In the genomic region with DNA sequence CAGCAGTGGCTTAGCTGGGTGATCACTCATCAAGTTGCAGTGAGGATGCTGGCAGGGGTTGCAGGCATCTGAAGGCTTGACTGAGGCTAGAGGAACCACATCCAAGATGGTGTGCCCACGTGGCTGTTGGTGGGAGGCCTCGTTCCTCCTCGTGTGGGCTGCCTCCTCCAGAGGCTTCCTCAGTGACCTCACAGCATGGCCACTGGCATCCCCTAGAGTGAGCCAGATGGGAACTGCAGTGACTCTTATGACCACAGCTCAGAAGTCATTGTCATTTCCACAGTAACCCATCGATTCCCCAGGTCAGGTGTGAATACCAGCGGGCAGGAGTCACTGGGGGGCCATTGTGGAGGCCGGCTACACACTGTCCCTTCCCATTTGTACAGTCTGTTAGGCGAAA, we compare ENCODE assay signal across 20 cellular contexts. TPM values are rescaled to one million over a fixed set of nuclear protein-coding genes. Genes with fewer than 3 reads are reported as not detected.
DNase-seq lines count a peak whose midpoint lies in the region; ATAC-seq, FAIRE-seq and TF ChIP-seq lines count a peak whose summit lies in the region.
"Had no signal": no experiment of that assay in that cellular context is flagged by ENCODE, and none has a peak within 500 bp of the region (broad histone marks: within the 10 kb centered on the region; RNA-seq: fewer than 3 reads in every experiment).

No MANE protein-coding gene starts in this region.

- H3K36me3 ChIP-seq in HEK293 (ENCODE audit: control insufficient read depth in 2 of 2, insufficient read depth in 1 of 2, low read length in 2 of 2), result peaks cover 17 to 46% of the 10 kb centered on the region in 2 experiments; a peak in 2 of 3 replicates
- no peaks in the 10 kb centered on the region for H3K36me3 ChIP-seq in GM23248 (ENCODE audit: low read depth)
- peaks cover 0 to 7% of the 10 kb centered on the region in 2 donors for H3K36me3 ChIP-seq in kidney (ENCODE audit: control insufficient read depth in 1 of 2, insufficient read depth in 2 of 2, low read length in 2 of 2)

- no peak overlapping the region for H3K4me3 Mint-ChIP-seq in WTC11
- H3K4me3 Mint-ChIP-seq in progenitor cell of endocrine pancreas (ENCODE audit: low read depth), result no peak overlapping the region
- H3K4me3 Mint-ChIP-seq: CD14-positive monocyte; CD8-positive, alpha-beta T cell; HFFc6 had no signal

- no peak overlapping the region for H3K4me2 ChIP-seq in GM23248 (ENCODE audit: unreplicated experiment)
- H3K4me2 ChIP-seq: BLaER1 had no signal

- FAIRE-seq in kidney (lab: Jason Lieb, UNC), result no peak
- FAIRE-seq: GM12878, GM19239, HTR-8/SVneo had no signal

- no peaks in the 10 kb centered on the region for H3K27me3 Mint-ChIP-seq in WTC11 (ENCODE audit: low read depth)
- H3K27me3 Mint-ChIP-seq in progenitor cell of endocrine pancreas, result no peaks in the 10 kb centered on the region

- TF ChIP-seq CTCF in HEK293 (tag by site-specific recombination; IDR thresholded peaks at IDR 0.05) (no peak), WTC11 (IDR thresholded peaks at IDR 0.05) (no peak), progenitor cell of endocrine pancreas (IDR thresholded peaks at IDR 0.05; ENCODE audit: unreplicated experiment) (no peak), kidney (IDR thresholded peaks at IDR 0.05; ENCODE audit: borderline replicate concordance, extremely low read depth, insufficient read depth) (no peak)

- CTCF ChIA-PET in HEK293 (lab: Yijun Ruan, JAX), result no interaction called here
- CTCF ChIA-PET in WTC11 (lab: Charles Lee), result no interaction called here

- H3K9me3 ChIP-seq in HEK293 (ENCODE audit: control insufficient read depth, insufficient read depth, low read depth, low read length), result no peaks in the 10 kb centered on the region
- H3K9me3 ChIP-seq in GM23248 (ENCODE audit: low read depth), result no peaks in the 10 kb centered on the region
- no peaks in the 10 kb centered on the region for H3K9me3 ChIP-seq in kidney (ENCODE audit: control insufficient read depth in 1 of 2, low read length in 2 of 2)
- H3K9me3 ChIP-seq: BLaER1, HAP-1 had no signal

- 82 to 83% methylated on average over 7 of the region's 7 CpGs for WGBS in GM23248 (ENCODE audit: low coverage in 1 of 2, low lambda C conversion rate in 2 of 2, missing lambda C conversion rate in 2 of 2), 2 experiments

- intact Hi-C loops in kidney (cut with DNase I), result no loop called here

- H3K79me2 ChIP-seq in GM23248 (ENCODE audit: insufficient read depth), result no peaks in the 10 kb centered on the region

- H3K9me3 Mint-ChIP-seq in WTC11 (no peaks in the 10 kb centered on the region), progenitor cell of endocrine pancreas (ENCODE audit: low read depth) (no peaks in the 10 kb centered on the region)
- H3K9me3 Mint-ChIP-seq: CD8-positive, alpha-beta T cell; HFFc6 had no signal

- DNase-seq in CD1c-positive myeloid dendritic cell (ENCODE audit: extremely low spot score) (peak; percentile 39), WTC11 (ENCODE audit: low spot score) (no peak), progenitor cell of endocrine pancreas (ENCODE audit: low spot score, unreplicated experiment) (no peak), retina (no peak), GM23248 (no peak), kidney (no peak)
- DNase-seq: 8988T; Calu3; CD8-positive, alpha-beta T cell; DMS79 treated with DMSO at 0.1 percent for 48 hours; EL; HFFc6; IMR-90 had no signal

- H3K4me1 ChIP-seq in HEK293 (ENCODE audit: control insufficient read depth, insufficient read depth, low read length) (no peaks in the 10 kb centered on the region), GM23248 (ENCODE audit: insufficient read depth) (peaks cover 6% of the 10 kb centered on the region; the same call in 1 of the 2 replicates), kidney (ENCODE audit: control insufficient read depth in 1 of 2, insufficient read depth in 1 of 2, low read depth in 1 of 2, low read length in 2 of 2) (no peaks in the 10 kb centered on the region)
- H3K4me1 ChIP-seq: HAP-1 had no signal

- no peaks in the 10 kb centered on the region for H4K20me1 ChIP-seq in GM23248 (ENCODE audit: insufficient read depth)
- H4K20me1 ChIP-seq: BLaER1 had no signal

- no peak overlapping the region for H2AFZ ChIP-seq in GM23248

- 0 out of 2 replicates have a peak overlapping the region, but pooled peaks have one; percentile 78 for H3K27ac Mint-ChIP-seq in WTC11
- H3K27ac Mint-ChIP-seq in progenitor cell of endocrine pancreas, result peak overlapping the region; percentile 45
- H3K27ac Mint-ChIP-seq: CD14-positive monocyte; CD8-positive, alpha-beta T cell; HFFc6 had no signal

- POLR2A ChIA-PET in HEK293 (lab: Yijun Ruan, JAX), result no interaction called here
- POLR2A ChIA-PET in WTC11 (lab: Charles Lee), result no interaction called here

- no peak for ATAC-seq in WTC11
- ATAC-seq: CD8-positive, alpha-beta T cell; GM12878 had no signal

- H3K4me1 Mint-ChIP-seq in WTC11 (no peaks in the 10 kb centered on the region), progenitor cell of endocrine pancreas (ENCODE audit: low read depth) (no peaks in the 10 kb centered on the region)

- H3K36me3 Mint-ChIP-seq in WTC11 (peaks cover 60% of the 10 kb centered on the region), progenitor cell of endocrine pancreas (ENCODE audit: insufficient read depth) (peaks cover 30% of the 10 kb centered on the region)

- H3F3A ChIP-seq in GM23248 (ENCODE audit: insufficient read depth), result peaks cover 7% of the 10 kb centered on the region

- H3K9me2 ChIP-seq in GM23248 (ENCODE audit: insufficient read depth), result no peaks in the 10 kb centered on the region

- H3K27me3 ChIP-seq in GM23248 (replicated peaks; ENCODE audit: insufficient read depth), result no peaks in the 10 kb centered on the region
- H3K27me3 ChIP-seq: BLaER1 had no signal

- in situ Hi-C loops in GM23248 (cut with MboI), result no loop called here

- H3K27ac ChIP-seq in HEK293 (ENCODE audit: extremely low read depth, low read depth, low read length), result no peak overlapping the region
- no peak overlapping the region for H3K27ac ChIP-seq in GM23248
- H3K27ac ChIP-seq in kidney (ENCODE audit: low read depth in 2 of 2, low read length in 2 of 2), result no peak overlapping the region
- H3K27ac ChIP-seq: BLaER1 had no signal

- no peak overlapping the region for H3K9ac ChIP-seq in GM23248
- no peak overlapping the region for H3K9ac ChIP-seq in kidney (ENCODE audit: low read length in 2 of 2)
- H3K9ac ChIP-seq: BLaER1 had no signal

- H3K4me3 ChIP-seq in HEK293 (ENCODE audit: low read depth, low read length), result no peak overlapping the region
- no peak overlapping the region for H3K4me3 ChIP-seq in GM23248
- H3K4me3 ChIP-seq in kidney (ENCODE audit: low read length in 2 of 2), result no peak overlapping the region
- H3K4me3 ChIP-seq: BLaER1, GM12878, HAP-1 had no signal

TF ChIP-seq in HEK293, 187 proteins besides CTCF, POLR2A, EP300 and RAD21:
- no peak for TF ChIP-seq ZNF133 (tag by site-specific recombination; IDR thresholded peaks at IDR 0.05)
- TF ChIP-seq ZNF530 (tag by site-specific recombination; IDR thresholded peaks at IDR 0.05; ENCODE audit: low read depth), result no peak
- peak; percentile 87 for TF ChIP-seq ZIC2 (tag by site-specific recombination; IDR thresholded peaks at IDR 0.05)
- TF ChIP-seq ZNF174 (tag by site-specific recombination; IDR thresholded peaks at IDR 0.05), result no peak
- no peak for TF ChIP-seq ZNF214 (tag by site-specific recombination; IDR thresholded peaks at IDR 0.05; ENCODE audit: borderline replicate concordance)
- TF ChIP-seq GLIS1 (tag by site-specific recombination; IDR thresholded peaks at IDR 0.05), result peak; percentile 43; the same call in 1 of the 2 replicates

TF ChIP-seq in WTC11, 78 proteins besides CTCF, POLR2A, EP300 and RAD21:
- TF ChIP-seq ZNF232 (CRISPR knock-in tag; IDR thresholded peaks at IDR 0.05) (no peak), ZNF423 (CRISPR knock-in tag; IDR thresholded peaks at IDR 0.05) (peak; percentile 59; the same call in 1 of the 2 replicates)

RNA-seq across cellular contexts. Expression of a gene that starts 17.9 kb away (rescaled TPM):
- total RNA-seq in WTC11 (2021) (44.1 to 54.0 TPM (median 47.0 TPM) in 3 replicates), progenitor cell of endocrine pancreas (38.8 and 40.1 TPM in 2 replicates), kidney (20.9 TPM)
- total RNA-seq in GM23248 (2014; rRNA removed; shearing (Covaris generic)), result 14.0 and 16.9 TPM in 2 replicates
- polyA plus RNA-seq in GM23248 (2016; fragmentation: Nextera tagmentation; extraction: Ambion mirVana) (14.7 and 15.5 TPM in 2 replicates), kidney (ENCODE audit: insufficient read depth, low read depth, low replicate concordance) (20.9 TPM)
